In genomic region chr3:143849854-143850549, GRCh38 we compare ENCODE assay signal across 1 cellular context.
TF ChIP-seq lines count a peak whose summit lies in the region.

No MANE protein-coding gene starts in this region.

TF ChIP-seq in GM23338, 12 proteins besides CTCF, POLR2A, EP300 and RAD21 (continued from another document):
- no peak for TF ChIP-seq ETS1 (IDR thresholded peaks at IDR 0.05)
- TF ChIP-seq NANOG (IDR thresholded peaks at IDR 0.05; ENCODE audit: borderline replicate concordance): no peak
- TF ChIP-seq, protein P1, sequence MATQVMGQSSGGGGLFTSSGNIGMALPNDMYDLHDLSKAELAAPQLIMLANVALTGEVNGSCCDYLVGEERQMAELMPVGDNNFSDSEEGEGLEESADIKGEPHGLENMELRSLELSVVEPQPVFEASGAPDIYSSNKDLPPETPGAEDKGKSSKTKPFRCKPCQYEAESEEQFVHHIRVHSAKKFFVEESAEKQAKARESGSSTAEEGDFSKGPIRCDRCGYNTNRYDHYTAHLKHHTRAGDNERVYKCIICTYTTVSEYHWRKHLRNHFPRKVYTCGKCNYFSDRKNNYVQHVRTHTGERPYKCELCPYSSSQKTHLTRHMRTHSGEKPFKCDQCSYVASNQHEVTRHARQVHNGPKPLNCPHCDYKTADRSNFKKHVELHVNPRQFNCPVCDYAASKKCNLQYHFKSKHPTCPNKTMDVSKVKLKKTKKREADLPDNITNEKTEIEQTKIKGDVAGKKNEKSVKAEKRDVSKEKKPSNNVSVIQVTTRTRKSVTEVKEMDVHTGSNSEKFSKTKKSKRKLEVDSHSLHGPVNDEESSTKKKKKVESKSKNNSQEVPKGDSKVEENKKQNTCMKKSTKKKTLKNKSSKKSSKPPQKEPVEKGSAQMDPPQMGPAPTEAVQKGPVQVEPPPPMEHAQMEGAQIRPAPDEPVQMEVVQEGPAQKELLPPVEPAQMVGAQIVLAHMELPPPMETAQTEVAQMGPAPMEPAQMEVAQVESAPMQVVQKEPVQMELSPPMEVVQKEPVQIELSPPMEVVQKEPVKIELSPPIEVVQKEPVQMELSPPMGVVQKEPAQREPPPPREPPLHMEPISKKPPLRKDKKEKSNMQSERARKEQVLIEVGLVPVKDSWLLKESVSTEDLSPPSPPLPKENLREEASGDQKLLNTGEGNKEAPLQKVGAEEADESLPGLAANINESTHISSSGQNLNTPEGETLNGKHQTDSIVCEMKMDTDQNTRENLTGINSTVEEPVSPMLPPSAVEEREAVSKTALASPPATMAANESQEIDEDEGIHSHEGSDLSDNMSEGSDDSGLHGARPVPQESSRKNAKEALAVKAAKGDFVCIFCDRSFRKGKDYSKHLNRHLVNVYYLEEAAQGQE (IDR thresholded peaks at IDR 0.05; ENCODE audit: unreplicated experiment): no peak
- no peak for TF ChIP-seq CREB1 (CRISPR knock-in tag; IDR thresholded peaks at IDR 0.05; ENCODE audit: low read depth)
- no peak for TF ChIP-seq JUNB (IDR thresholded peaks at IDR 0.05; ENCODE audit: unreplicated experiment)
- no peak for TF ChIP-seq ZNF114 (CRISPR knock-in tag; IDR thresholded peaks at IDR 0.05)
- TF ChIP-seq EZH2phosphoT487 (IDR thresholded peaks at IDR 0.05; ENCODE audit: unreplicated experiment): no peak
- TF ChIP-seq ZNF331 (CRISPR knock-in tag; IDR thresholded peaks at IDR 0.05; ENCODE audit: low read depth): no peak
TF ChIP-seq in GM23338: peak in this region for 0.
